18 cellular contexts compared by ENCODE assay signal in genomic region chr10:131858583-131859340, GRCh38.
"Had no signal": no experiment of that assay in that cellular context is flagged by ENCODE, and none has a peak within 500 bp of the region (broad histone marks: within the 10 kb centered on the region; RNA-seq: fewer than 3 reads in every experiment).

No MANE protein-coding gene starts in this region.

- H3K27ac Mint-ChIP-seq: effector memory CD8-positive, alpha-beta T cell; natural killer cell; T-helper 2 cell treated with Interferon-gamma antibody and Interleukin-4, amounts not matched to agents 5 μg/mL and 100 μg/mL, for 36 hours had no signal

- H3K9me3 Mint-ChIP-seq: effector memory CD8-positive, alpha-beta T cell; natural killer cell; T-helper 2 cell treated with Interferon-gamma antibody and Interleukin-4, amounts not matched to agents 5 μg/mL and 100 μg/mL, for 36 hours had no signal

- H3K4me3 ChIP-seq: adrenal gland, coronary artery, mucosa of descending colon, psoas muscle, testis, uterus had no signal

- ATAC-seq: effector memory CD8-positive, alpha-beta T cell; mucosa of descending colon; natural killer cell; psoas muscle had no signal

- H3K4me1 Mint-ChIP-seq: natural killer cell had no signal

- H3K27me3 ChIP-seq: adrenal gland, testis, uterus had no signal

- H3K36me3 Mint-ChIP-seq: natural killer cell had no signal

- H3K9me3 ChIP-seq: adrenal gland, mucosa of descending colon, psoas muscle, testis, uterus had no signal

- H3K4me1 ChIP-seq: adrenal gland, psoas muscle, testis, uterus had no signal

- H3K36me3 ChIP-seq: adrenal gland, uterus had no signal

- H3K4me3 Mint-ChIP-seq: effector memory CD8-positive, alpha-beta T cell; natural killer cell; T-helper 2 cell treated with Interferon-gamma antibody and Interleukin-4, amounts not matched to agents 5 μg/mL and 100 μg/mL, for 36 hours had no signal

- DNase-seq: activated CD4-positive, alpha-beta T cell treated with anti-CD3 and anti-CD28 coated beads for 1 hour; activated CD4-positive, alpha-beta T cell treated with anti-CD3 and anti-CD28 coated beads, Interleukin-2, amount 50 U/mL, for 48 hours; activated naive CD4-positive, alpha-beta T cell treated with anti-CD3 and anti-CD28 coated beads, Interleukin-2, amount 50 U/mL, for 16 hours; effector memory CD8-positive, alpha-beta T cell; hypothalamus; mammary epithelial cell; mucosa of descending colon; occipital lobe; psoas muscle; stimulated activated CD4-positive, alpha-beta T cell treated with anti-CD3 and anti-CD28 coated beads, Interleukin-2, amount 100 ng/mL, for 48 hours; stimulated activated naive CD4-positive, alpha-beta T cell treated with Interleukin-2 at 50 U/mL for 16 hours; SW 1271; testis had no signal

- H3K27ac ChIP-seq: adrenal gland, coronary artery, psoas muscle, testis, uterus had no signal
